In the genomic region with DNA sequence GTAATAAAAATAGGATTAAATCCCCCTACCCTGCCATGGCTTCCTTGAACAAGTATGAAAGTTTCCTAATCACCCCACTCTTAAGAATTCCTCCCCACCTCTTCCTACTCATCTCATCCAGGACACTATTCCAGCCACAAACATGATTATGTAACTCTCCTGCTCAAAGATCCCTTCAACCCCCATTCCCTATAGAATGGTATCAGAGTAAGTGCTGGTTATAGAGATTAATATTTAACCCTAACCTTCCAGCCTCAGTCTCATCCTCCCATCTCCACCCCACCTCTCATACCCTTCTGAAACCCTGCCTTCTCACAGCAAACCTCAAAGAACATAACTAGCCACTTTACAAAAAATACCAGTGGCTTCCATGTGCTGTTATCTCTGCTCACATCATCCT, we compare ENCODE assay signal across 12 cellular contexts.
DNase-seq lines count a peak whose midpoint lies in the region; ATAC-seq and TF ChIP-seq lines count a peak whose summit lies in the region.
"Had no signal": no experiment of that assay in that cellular context is flagged by ENCODE, and none has a peak within 500 bp of the region (broad histone marks: within the 10 kb centered on the region; RNA-seq: fewer than 3 reads in every experiment).

No MANE protein-coding gene starts in this region.

- H3K27me3 ChIP-seq in colonic mucosa, result no peaks in the 10 kb centered on the region
- H3K27me3 ChIP-seq in HAP-1 (ENCODE audit: low read depth), result no peaks in the 10 kb centered on the region

- peak overlapping the region; percentile 8 for H3K27ac Mint-ChIP-seq in progenitor cell of endocrine pancreas

- no peak overlapping the region for H3K4me3 ChIP-seq in colonic mucosa
- no peak overlapping the region for H3K4me3 ChIP-seq in HAP-1
- H3K4me3 ChIP-seq: lung had no signal

- H3K27me3 Mint-ChIP-seq in progenitor cell of endocrine pancreas, result no peaks in the 10 kb centered on the region

- H3K27ac ChIP-seq in colonic mucosa, result peak overlapping the region; percentile 16

- H3K36me3 ChIP-seq in colonic mucosa (no peaks in the 10 kb centered on the region), HAP-1 (replicated peaks) (no peaks in the 10 kb centered on the region; the same call in 1 of the 2 replicates)

- TF ChIP-seq CTCF in colonic mucosa (IDR thresholded peaks at IDR 0.05) (no peak), progenitor cell of endocrine pancreas (IDR thresholded peaks at IDR 0.05; ENCODE audit: unreplicated experiment) (no peak)

- H3K9me3 Mint-ChIP-seq in progenitor cell of endocrine pancreas (ENCODE audit: low read depth), result no peaks in the 10 kb centered on the region

- no peak overlapping the region for H3K9ac ChIP-seq in colonic mucosa (ENCODE audit: low read depth in 2 of 2, low read length in 2 of 2)

- peaks cover 20% of the 10 kb centered on the region for H3K4me1 Mint-ChIP-seq in progenitor cell of endocrine pancreas (ENCODE audit: low read depth)

- in situ Hi-C loops in HAP-1 (cut with MboI; ENCODE audit: low sequenced_read_pairs), result no loop called here

- ATAC-seq in GM18858 (IDR thresholded peaks at IDR 0.05; ENCODE audit: unreplicated experiment) (peak; percentile 66), HG03097 (IDR thresholded peaks at IDR 0.05; ENCODE audit: low FRiP score, unreplicated experiment) (peak; percentile 73)
- no peak for ATAC-seq in stimulated activated naive CD8-positive, alpha-beta T cell treated with anti-CD3 and anti-CD28 coated beads, Interleukin-15, Interleukin-2, amounts not matched to agents 100 U/mL and 50 U/mL, for 24 hours

- H3K4me1 ChIP-seq in colonic mucosa (no peaks in the 10 kb centered on the region), HAP-1 (peaks cover 23% of the 10 kb centered on the region)

- intact Hi-C loops in colonic mucosa (cut with DNase I), result no loop called here

- DNase-seq in colonic mucosa, result no peak
- no peak for DNase-seq in progenitor cell of endocrine pancreas (ENCODE audit: low spot score, unreplicated experiment)
- DNase-seq in HT-29 (ENCODE audit: low spot score), result no peak
- no peak for DNase-seq in HAP-1 (ENCODE audit: low spot score in 2 of 2)
- DNase-seq in stimulated activated naive CD8-positive, alpha-beta T cell treated with anti-CD3 and anti-CD28 coated beads, Interleukin-15, Interleukin-2, amounts not matched to agents 100 U/mL and 50 U/mL, for 24 hours, result no peak
- DNase-seq in NCI-H82 treated with DMSO at 0.1 percent for 48 hours (lab: John Stamatoyannopoulos, UW; ENCODE audit: unreplicated experiment), result no peak
- DNase-seq: DMS153, NCI-H1417 treated with DMSO at 0.1 percent for 48 hours, T1000 had no signal

- H3K36me3 Mint-ChIP-seq in progenitor cell of endocrine pancreas (ENCODE audit: insufficient read depth), result peaks cover 2% of the 10 kb centered on the region

- H3K4me3 Mint-ChIP-seq in progenitor cell of endocrine pancreas (ENCODE audit: low read depth), result no peak overlapping the region

- H3K9me3 ChIP-seq in colonic mucosa (no peaks in the 10 kb centered on the region), HAP-1 (no peaks in the 10 kb centered on the region)
